ENCODE assay signal across 17 cellular contexts in genomic region chr7:89334785-89335184, GRCh38.
DNase-seq lines count a peak whose midpoint lies in the region; ATAC-seq and TF ChIP-seq lines count a peak whose summit lies in the region.
"Had no signal": no experiment of that assay in that cellular context is flagged by ENCODE, and none has a peak within 500 bp of the region (broad histone marks: within the 10 kb centered on the region; RNA-seq: fewer than 3 reads in every experiment).

No MANE protein-coding gene starts in this region.

- H3K4me1 Mint-ChIP-seq in endodermal cell, result no peaks in the 10 kb centered on the region
- peaks cover 4% of the 10 kb centered on the region for H3K4me1 Mint-ChIP-seq in activated CD4-positive, alpha-beta memory T cell treated with anti-CD3 and anti-CD28 coated beads for 36 hours (ENCODE audit: low read depth)
- H3K4me1 Mint-ChIP-seq: activated CD4-positive, alpha-beta T cell treated with anti-CD3 and anti-CD28 coated beads for 36 hours had no signal

- H3K27ac ChIP-seq in endodermal cell (ENCODE audit: low read depth, low read length), result no peak overlapping the region
- no peak overlapping the region for H3K27ac ChIP-seq in upper lobe of right lung
- H3K27ac ChIP-seq: hepatocyte, stomach had no signal

- no peak overlapping the region for H3K4me3 ChIP-seq in NB4 (ENCODE audit: low read depth, low read length)
- H3K4me3 ChIP-seq in endodermal cell (ENCODE audit: low read length), result no peak overlapping the region
- H3K4me3 ChIP-seq in upper lobe of right lung, result no peak overlapping the region
- H3K4me3 ChIP-seq: hepatocyte, stomach had no signal

- CTCF ChIA-PET in activated CD4-positive, alpha-beta memory T cell treated with anti-CD3 and anti-CD28 coated beads for 36 hours (lab: Charles Lee), result no interaction called here

- no peaks in the 10 kb centered on the region for H3K9me3 Mint-ChIP-seq in endodermal cell
- H3K9me3 Mint-ChIP-seq in activated CD4-positive, alpha-beta memory T cell treated with anti-CD3 and anti-CD28 coated beads for 36 hours, result no peaks in the 10 kb centered on the region
- H3K9me3 Mint-ChIP-seq: CD8-positive, alpha-beta T cell; T-helper 2 cell treated with Interferon-gamma antibody and Interleukin-4, amounts not matched to agents 5 μg/mL and 100 μg/mL, for 36 hours had no signal

- peak; percentile 25 for DNase-seq in SKM-1 treated with dmso at 0.1 percent for 144 hours (lab: John Stamatoyannopoulos, UW; ENCODE audit: unreplicated experiment)
- DNase-seq in SKM-1 (lab: John Stamatoyannopoulos, UW; ENCODE audit: unreplicated experiment), result no peak
- peak; percentile 32 for DNase-seq in NB4 (ENCODE audit: low read depth)
- DNase-seq in endodermal cell, result no peak
- no peak for DNase-seq in upper lobe of right lung
- no peak for DNase-seq in activated CD4-positive, alpha-beta memory T cell treated with anti-CD3 and anti-CD28 coated beads for 36 hours
- DNase-seq: activated CD4-positive, alpha-beta T cell treated with anti-CD3 and anti-CD28 coated beads for 36 hours; activated gamma-delta T cell; CD8-positive, alpha-beta T cell; NCI-H2171 treated with DMSO at 0.1 percent for 48 hours; NK-92 treated with Interleukin-12 subunit alpha and Interleukin-12 subunit beta, amount 100 ng/mL, for 24 hours; retina; stomach had no signal

- no peaks in the 10 kb centered on the region for H3K27me3 Mint-ChIP-seq in endodermal cell (ENCODE audit: insufficient read depth)
- H3K27me3 Mint-ChIP-seq in activated CD4-positive, alpha-beta memory T cell treated with anti-CD3 and anti-CD28 coated beads for 36 hours, result no peaks in the 10 kb centered on the region
- H3K27me3 Mint-ChIP-seq: activated CD4-positive, alpha-beta T cell treated with anti-CD3 and anti-CD28 coated beads for 36 hours had no signal

- no peaks in the 10 kb centered on the region for H3K27me3 ChIP-seq in endodermal cell (ENCODE audit: control insufficient read depth, insufficient read depth, low read length, poor library complexity, severe bottlenecking)
- H3K27me3 ChIP-seq in upper lobe of right lung, result no peaks in the 10 kb centered on the region
- H3K27me3 ChIP-seq: hepatocyte, stomach had no signal

- TF ChIP-seq CTCF in NB4 (IDR thresholded peaks at IDR 0.05; ENCODE audit: low read depth, low read length) (peak; percentile 5), endodermal cell (conservative IDR thresholded peaks at IDR 0.05) (peak; percentile 57), upper lobe of right lung (IDR thresholded peaks at IDR 0.05) (peak; percentile 25)

- ATAC-seq in upper lobe of right lung, result no peak
- ATAC-seq in GM21528 (IDR thresholded peaks at IDR 0.05; ENCODE audit: low FRiP score, unreplicated experiment), result no peak
- no peak for ATAC-seq in HG02885 (IDR thresholded peaks at IDR 0.05; ENCODE audit: poor library complexity, unreplicated experiment)
- ATAC-seq: activated CD4-positive, alpha-beta T cell treated with anti-CD3 and anti-CD28 coated beads for 36 hours; CD8-positive, alpha-beta T cell had no signal

- no peak overlapping the region for H3K27ac Mint-ChIP-seq in endodermal cell
- no peak overlapping the region for H3K27ac Mint-ChIP-seq in activated CD4-positive, alpha-beta memory T cell treated with anti-CD3 and anti-CD28 coated beads for 36 hours
- H3K27ac Mint-ChIP-seq: activated CD4-positive, alpha-beta T cell treated with anti-CD3 and anti-CD28 coated beads for 36 hours; CD8-positive, alpha-beta T cell; T-helper 2 cell treated with Interferon-gamma antibody and Interleukin-4, amounts not matched to agents 5 μg/mL and 100 μg/mL, for 36 hours had no signal

- POLR2A ChIA-PET in activated CD4-positive, alpha-beta memory T cell treated with anti-CD3 and anti-CD28 coated beads for 36 hours (lab: Charles Lee), result no interaction called here

- no peak overlapping the region for H3K9ac ChIP-seq in endodermal cell (ENCODE audit: extremely low read depth, low read length, poor library complexity, severe bottlenecking)

- 93 to 100% methylated on average over 1 of the region's 1 CpG for WGBS in endodermal cell (ENCODE audit: insufficient coverage in 1 of 2, insufficient read length in 1 of 2), 2 experiments

- no peak for TF ChIP-seq POLR2A in NB4 (IDR thresholded peaks at IDR 0.05; ENCODE audit: extremely low read depth, insufficient read length)

- no peak overlapping the region for H3K4me3 Mint-ChIP-seq in endodermal cell
- no peak overlapping the region for H3K4me3 Mint-ChIP-seq in activated CD4-positive, alpha-beta memory T cell treated with anti-CD3 and anti-CD28 coated beads for 36 hours
- H3K4me3 Mint-ChIP-seq: activated CD4-positive, alpha-beta T cell treated with anti-CD3 and anti-CD28 coated beads for 36 hours; CD8-positive, alpha-beta T cell; T-helper 2 cell treated with Interferon-gamma antibody and Interleukin-4, amounts not matched to agents 5 μg/mL and 100 μg/mL, for 36 hours had no signal

- intact Hi-C loops in upper lobe of right lung (cut with DNase I), result no loop called here
- intact Hi-C loops in activated CD4-positive, alpha-beta memory T cell treated with anti-CD3 and anti-CD28 coated beads for 36 hours (cut with micrococcal nuclease), result no loop called here

- H3K9me3 ChIP-seq in endodermal cell (ENCODE audit: control insufficient read depth, low read length) (no peaks in the 10 kb centered on the region), upper lobe of right lung (no peaks in the 10 kb centered on the region)
- H3K9me3 ChIP-seq: stomach had no signal

- H3K36me3 ChIP-seq in endodermal cell (ENCODE audit: control insufficient read depth, insufficient read depth, low read length), result no peaks in the 10 kb centered on the region
- H3K36me3 ChIP-seq in upper lobe of right lung, result no peaks in the 10 kb centered on the region
- H3K36me3 ChIP-seq: stomach had no signal

- no peaks in the 10 kb centered on the region for H3K36me3 Mint-ChIP-seq in endodermal cell (ENCODE audit: low read depth)
- H3K36me3 Mint-ChIP-seq in activated CD4-positive, alpha-beta memory T cell treated with anti-CD3 and anti-CD28 coated beads for 36 hours, result no peaks in the 10 kb centered on the region
- H3K36me3 Mint-ChIP-seq: CD8-positive, alpha-beta T cell had no signal

- no peaks in the 10 kb centered on the region for H3K4me1 ChIP-seq in endodermal cell (ENCODE audit: control insufficient read depth, insufficient read depth, low read length)
- no peaks in the 10 kb centered on the region for H3K4me1 ChIP-seq in upper lobe of right lung
- H3K4me1 ChIP-seq: stomach had no signal

Comparison
In these comparisons a context has a peak if more than half of its experiments do, and no peak if none do; other contexts are left out.
1. DNase-seq: peak in SKM-1 treated with dmso at 0.1 percent for 144 hours (single experiment) and NB4 (single experiment); none in SKM-1 (single experiment), endodermal cell (single experiment), upper lobe of right lung (single experiment) and activated CD4-positive, alpha-beta memory T cell treated with anti-CD3 and anti-CD28 coated beads for 36 hours (single experiment).
2. CTCF ChIP-seq: peak in every context shown above with its lines; median percentile 57 in endodermal cell; 25 in upper lobe of right lung; 5 in NB4.